ENCODE assay signal across 14 cellular contexts in genomic region chr9:115202960-115203751, GRCh38.
DNase-seq lines count a peak whose midpoint lies in the region; ATAC-seq and TF ChIP-seq lines count a peak whose summit lies in the region.
"Had no signal": no experiment of that assay in that cellular context is flagged by ENCODE, and none has a peak within 500 bp of the region (broad histone marks: within the 10 kb centered on the region; RNA-seq: fewer than 3 reads in every experiment).

No MANE protein-coding gene starts in this region.

- H3K4me3 ChIP-seq in adipocyte (ENCODE audit: low read length) (no peak overlapping the region), heart right ventricle (no peak overlapping the region), esophagus muscularis mucosa (no peak overlapping the region)

- no peak overlapping the region for H3K4me3 Mint-ChIP-seq in activated naive CD4-positive, alpha-beta T cell treated with anti-CD3 and anti-CD28 coated beads for 36 hours
- H3K4me3 Mint-ChIP-seq: activated naive CD4-positive, alpha-beta T cell treated with anti-CD3 and anti-CD28 coated beads, Interleukin-2, amount 50 U/mL, for 24 hours had no signal

- CTCF ChIA-PET in activated naive CD4-positive, alpha-beta T cell treated with anti-CD3 and anti-CD28 coated beads for 36 hours (lab: Charles Lee): interaction anchor here (0.6 kb wide), 1 partner anchor 717 kb away, joined by 3 read pairs; no protein-coding TSS in a partner anchor

- no peak for TF ChIP-seq EP300 in esophagus muscularis mucosa (IDR thresholded peaks at IDR 0.05)

- H3K9ac ChIP-seq in adipocyte (ENCODE audit: low read length): peak overlapping the region; percentile 7
- H3K9ac ChIP-seq: KMS-11 had no signal

- in situ Hi-C loops in GM13977 (cut with MboI; ENCODE audit: low pct_unique_long_range_greater_than_20kb, low sequenced_read_pairs, unreplicated experiment): loop anchor here (25.0 kb wide), 1 partner anchor 516 kb away; the partner anchor contains the start of gene TEX48

- H3K36me3 ChIP-seq in adipocyte (ENCODE audit: control insufficient read depth, insufficient read depth, low read length, severe bottlenecking) (no peaks in the 10 kb centered on the region), heart right ventricle (no peaks in the 10 kb centered on the region), esophagus muscularis mucosa (no peaks in the 10 kb centered on the region)

- no peak for DNase-seq in GM13977 (ENCODE audit: low spot score)
- DNase-seq in adipocyte (ENCODE audit: low read depth): peak; percentile 90
- peak in 1 of 2 donors; percentile 26 for DNase-seq in heart right ventricle
- DNase-seq in smooth muscle cell of the brain vasculature (ENCODE audit: low read depth, low spot score): peak; percentile 20
- no peak for DNase-seq in activated naive CD4-positive, alpha-beta T cell treated with anti-CD3 and anti-CD28 coated beads for 36 hours
- DNase-seq in NCI-H2081 treated with DMSO at 0.1 percent for 48 hours (lab: John Stamatoyannopoulos, UW): no peak
- DNase-seq in esophagus muscularis mucosa (ENCODE audit: extremely low spot score): no peak
- DNase-seq: activated CD4-positive, alpha-beta T cell treated with anti-CD3 and anti-CD28 coated beads, Interleukin-2, amount 50 U/mL, for 1 hour; effector CD8-positive, alpha-beta T cell; H7; nucleus accumbens had no signal

- H3K27me3 ChIP-seq in adipocyte (replicated peaks; ENCODE audit: control insufficient read depth, insufficient read depth, low read length) (no peaks in the 10 kb centered on the region), heart right ventricle (peaks cover 0 to 7% (median 0%) of the 10 kb centered on the region in 7 donors), esophagus muscularis mucosa (no peaks in the 10 kb centered on the region)

- TF ChIP-seq POLR2A in esophagus muscularis mucosa (IDR thresholded peaks at IDR 0.05; ENCODE audit: low read depth): no peak

- H3K27ac Mint-ChIP-seq in activated naive CD4-positive, alpha-beta T cell treated with anti-CD3 and anti-CD28 coated beads for 36 hours: no peak overlapping the region
- H3K27ac Mint-ChIP-seq: activated naive CD4-positive, alpha-beta T cell treated with anti-CD3 and anti-CD28 coated beads, Interleukin-2, amount 50 U/mL, for 24 hours had no signal

- intact Hi-C loops in heart right ventricle (cut with DNase I) (no loop called here), esophagus muscularis mucosa (cut with DNase I) (no loop called here)
- intact Hi-C loops in activated naive CD4-positive, alpha-beta T cell treated with anti-CD3 and anti-CD28 coated beads for 36 hours (cut with micrococcal nuclease): loop anchor here (10.0 kb wide), 2 partner anchors 308 to 322 kb away; no protein-coding TSS in a partner anchor

- TF ChIP-seq CTCF in GM13977 (IDR thresholded peaks at IDR 0.05; ENCODE audit: extremely low read depth, insufficient read depth, missing control alignments): peak; percentile 19
- TF ChIP-seq CTCF in heart right ventricle (IDR thresholded peaks at IDR 0.05): no peak
- no peak for TF ChIP-seq CTCF in esophagus muscularis mucosa (IDR thresholded peaks at IDR 0.05)

- WGBS in heart right ventricle, 2 donors: 74 to 82% methylated on average over 2 of the region's 2 CpGs
- WGBS in esophagus muscularis mucosa: 57% methylated on average over 2 of the region's 2 CpGs

- H3K27ac ChIP-seq in heart right ventricle: no peak overlapping the region
- H3K27ac ChIP-seq in esophagus muscularis mucosa (replicated peaks in 1 of 4): no peak overlapping the region
- H3K27ac ChIP-seq: KMS-11 had no signal

- H3K4me1 ChIP-seq in adipocyte (ENCODE audit: control insufficient read depth, insufficient read depth, low read length) (peaks cover 64% of the 10 kb centered on the region), heart right ventricle (peaks cover 0 to 9% (median 0%) of the 10 kb centered on the region in 9 donors), esophagus muscularis mucosa (peaks cover 0 to 25% (median 10%) of the 10 kb centered on the region in 4 donors)

- H3K9me3 Mint-ChIP-seq in activated naive CD4-positive, alpha-beta T cell treated with anti-CD3 and anti-CD28 coated beads for 36 hours: no peaks in the 10 kb centered on the region
- H3K9me3 Mint-ChIP-seq: activated naive CD4-positive, alpha-beta T cell treated with anti-CD3 and anti-CD28 coated beads, Interleukin-2, amount 50 U/mL, for 24 hours had no signal

- no peaks in the 10 kb centered on the region for H3K36me3 Mint-ChIP-seq in activated naive CD4-positive, alpha-beta T cell treated with anti-CD3 and anti-CD28 coated beads for 36 hours (ENCODE audit: low read depth)
- H3K36me3 Mint-ChIP-seq: activated naive CD4-positive, alpha-beta T cell treated with anti-CD3 and anti-CD28 coated beads, Interleukin-2, amount 50 U/mL, for 24 hours had no signal

- peaks cover 11% of the 10 kb centered on the region for H3K4me1 Mint-ChIP-seq in activated naive CD4-positive, alpha-beta T cell treated with anti-CD3 and anti-CD28 coated beads for 36 hours (ENCODE audit: low read depth)
- H3K4me1 Mint-ChIP-seq: activated naive CD4-positive, alpha-beta T cell treated with anti-CD3 and anti-CD28 coated beads, Interleukin-2, amount 50 U/mL, for 24 hours had no signal

- ATAC-seq in heart right ventricle: peak in 7 of 8 donors; percentile 76 to 91 (median 84)
- ATAC-seq in GM18517 (IDR thresholded peaks at IDR 0.05; ENCODE audit: unreplicated experiment): no peak

- H3K27me3 Mint-ChIP-seq in activated naive CD4-positive, alpha-beta T cell treated with anti-CD3 and anti-CD28 coated beads for 36 hours (ENCODE audit: low read depth): peaks cover 38% of the 10 kb centered on the region

- H3K9me3 ChIP-seq in adipocyte (ENCODE audit: control insufficient read depth, low read length) (no peaks in the 10 kb centered on the region), heart right ventricle (no peaks in the 10 kb centered on the region), esophagus muscularis mucosa (no peaks in the 10 kb centered on the region)

Comparison
In these comparisons a context has a peak if more than half of its experiments do, and no peak if none do; other contexts are left out.
1. DNase-seq: peak in adipocyte (single experiment) and smooth muscle cell of the brain vasculature (single experiment); none in GM13977 (single experiment), activated naive CD4-positive, alpha-beta T cell treated with anti-CD3 and anti-CD28 coated beads for 36 hours (single experiment), NCI-H2081 treated with DMSO at 0.1 percent for 48 hours (single experiment) and esophagus muscularis mucosa (single experiment).